ENCODE assay signal across 26 cellular contexts in genomic region chr4:120088507-120088906, GRCh38.
"Had no signal": no experiment of that assay in that cellular context is flagged by ENCODE, and none has a peak within 500 bp of the region (broad histone marks: within the 10 kb centered on the region; RNA-seq: fewer than 3 reads in every experiment).

No MANE protein-coding gene starts in this region.

- H3K79me2 ChIP-seq: hepatocyte, parathyroid adenoma had no signal

- ATAC-seq: effector memory CD8-positive, alpha-beta T cell; foreskin keratinocyte; gastroesophageal sphincter; heart left ventricle; left lobe of liver; natural killer cell; right lobe of liver; stimulated activated naive CD8-positive, alpha-beta T cell treated with anti-CD3 and anti-CD28 coated beads, Interleukin-15, amount 100 ng/mL, for 72 hours; upper lobe of right lung had no signal

- H3K36me3 Mint-ChIP-seq: memory B cell, natural killer cell had no signal

- H3K27ac Mint-ChIP-seq: effector memory CD8-positive, alpha-beta T cell; memory B cell; natural killer cell; progenitor cell of endocrine pancreas; stimulated activated naive CD8-positive, alpha-beta T cell treated with anti-CD3 and anti-CD28 coated beads, Interleukin-15, amount 100 ng/mL, for 72 hours had no signal

- H3K4me1 ChIP-seq: foreskin keratinocyte, gastroesophageal sphincter, heart left ventricle, parathyroid adenoma, right lobe of liver, suprapubic skin, transverse colon, upper lobe of right lung, uterus had no signal

- H2AFZ ChIP-seq: hepatocyte, parathyroid adenoma had no signal

- DNase-seq: cortex of kidney; effector memory CD8-positive, alpha-beta T cell; foreskin keratinocyte; heart left ventricle; kidney; natural killer cell; right lobe of liver; small intestine; stimulated activated CD4-positive, alpha-beta T cell treated with anti-CD3 and anti-CD28 coated beads, Interleukin-15, amount 100 ng/mL, for 24 hours; stimulated activated CD4-positive, alpha-beta T cell treated with anti-CD3 and anti-CD28 coated beads, Interleukin-2, amount 100 ng/mL, for 48 hours; stimulated activated naive CD4-positive, alpha-beta T cell; stimulated activated naive CD8-positive, alpha-beta T cell treated with anti-CD3 and anti-CD28 coated beads, Interleukin-15, amount 100 ng/mL, for 72 hours; transverse colon; upper lobe of right lung; uterus had no signal

- H3K36me3 ChIP-seq: gastroesophageal sphincter, heart left ventricle, neutrophil, right lobe of liver, suprapubic skin, upper lobe of right lung, uterus had no signal

- H3K9ac ChIP-seq: parathyroid adenoma had no signal

- H3K27me3 Mint-ChIP-seq: progenitor cell of endocrine pancreas had no signal

- H3K27me3 ChIP-seq: foreskin keratinocyte, gastroesophageal sphincter, heart left ventricle, hepatocyte, neutrophil, right lobe of liver, suprapubic skin, transverse colon, upper lobe of right lung, uterus had no signal

- H3K27ac ChIP-seq: foreskin keratinocyte, gastroesophageal sphincter, heart left ventricle, hepatocyte, neutrophil, parathyroid adenoma, right lobe of liver, suprapubic skin, transverse colon, upper lobe of right lung, uterus had no signal

- H3K9me3 ChIP-seq: heart left ventricle, neutrophil, right lobe of liver, suprapubic skin, transverse colon, upper lobe of right lung, uterus had no signal

- H3K4me3 ChIP-seq: gastroesophageal sphincter, heart left ventricle, hepatocyte, lung, right lobe of liver, suprapubic skin, transverse colon, upper lobe of right lung, uterus had no signal

- H3K4me1 Mint-ChIP-seq: memory B cell; stimulated activated naive CD8-positive, alpha-beta T cell treated with anti-CD3 and anti-CD28 coated beads, Interleukin-15, amount 100 ng/mL, for 72 hours had no signal

- H3K9me3 Mint-ChIP-seq: effector memory CD8-positive, alpha-beta T cell had no signal

- H3K4me2 ChIP-seq: hepatocyte had no signal

- H3K4me3 Mint-ChIP-seq: effector memory CD8-positive, alpha-beta T cell; memory B cell; natural killer cell; neural crest cell; stimulated activated naive CD8-positive, alpha-beta T cell treated with anti-CD3 and anti-CD28 coated beads, Interleukin-15, amount 100 ng/mL, for 72 hours had no signal

- FAIRE-seq: endometrium, kidney, small intestine had no signal
